Comparison of ENCODE assay signal across 20 cellular contexts in genomic region chr21:28938726-28939125, GRCh38.
"Had no signal": no experiment of that assay in that cellular context is flagged by ENCODE, and none has a peak within 500 bp of the region (broad histone marks: within the 10 kb centered on the region; RNA-seq: fewer than 3 reads in every experiment).

No MANE protein-coding gene starts in this region.

- H3K4me1 ChIP-seq: colonic mucosa had no signal

- H3K27me3 ChIP-seq: colonic mucosa, esophagus muscularis mucosa, transverse colon had no signal

- H3K27ac ChIP-seq: colonic mucosa, skin epidermis, transverse colon had no signal

- H3K4me3 ChIP-seq: colonic mucosa, esophagus muscularis mucosa, skin epidermis, transverse colon had no signal

- ATAC-seq: activated CD8-positive, alpha-beta T cell treated with anti-CD3 and anti-CD28 coated beads, Interleukin-2, amount 10 ng/mL, durations not matched to agents 7 days and 5 days; activated T-cell treated with anti-CD3 and anti-CD28 coated beads, Interleukin-2, amount 50 U/mL, for 72 hours; natural killer cell; stimulated activated naive CD8-positive, alpha-beta T cell treated with anti-CD3 and anti-CD28 coated beads, Interleukin-15, Interleukin-2, amounts not matched to agents 100 U/mL and 50 U/mL, for 24 hours had no signal

- H3K9me3 ChIP-seq: colonic mucosa, esophagus muscularis mucosa, transverse colon had no signal

- DNase-seq: activated B cell treated with CpG ODN at 0.5 μM for 24 hours; activated CD4-positive, alpha-beta T cell treated with anti-CD3 and anti-CD28 coated beads, Interleukin-2, amount 10 ng/mL, durations not matched to agents 24 days and 14 days; activated CD8-positive, alpha-beta memory T cell treated with anti-CD3 and anti-CD28 coated beads, Interleukin-2, amount 50 U/mL, for 48 hours; activated CD8-positive, alpha-beta T cell treated with anti-CD3 and anti-CD28 coated beads, Interleukin-2, amount 10 ng/mL, durations not matched to agents 7 days and 5 days; activated naive CD8-positive, alpha-beta T cell treated with anti-CD3 and anti-CD28 coated beads for 36 hours; activated T-cell treated with anti-CD3 and anti-CD28 coated beads, Interleukin-2, amount 50 U/mL, for 72 hours; central memory CD4-positive, alpha-beta T cell; colonic mucosa; foreskin fibroblast; glutamatergic neuron; kidney glomerular epithelial cell; mesendoderm; natural killer cell; retina; stimulated activated CD4-positive, alpha-beta T cell treated with anti-CD3 and anti-CD28 coated beads, Interleukin-15, amount 100 ng/mL, for 24 hours; stimulated activated CD4-positive, alpha-beta T cell treated with anti-CD3 and anti-CD28 coated beads, Interleukin-4, amount 100 ng/mL, for 24 hours; stimulated activated naive CD8-positive, alpha-beta T cell treated with anti-CD3 and anti-CD28 coated beads, Interleukin-15, Interleukin-2, amounts not matched to agents 100 U/mL and 50 U/mL, for 24 hours; transverse colon had no signal
